Comparison of ENCODE assay signal across 26 cellular contexts in genomic region chr11:24181395-24182047, GRCh38.
"Had no signal": no experiment of that assay in that cellular context is flagged by ENCODE, and none has a peak within 500 bp of the region (broad histone marks: within the 10 kb centered on the region; RNA-seq: fewer than 3 reads in every experiment).

No MANE protein-coding gene starts in this region.

- DNase-seq: activated B cell treated with CpG ODN at 0.5 μM for 24 hours; activated CD4-positive, alpha-beta memory T cell treated with anti-CD3 and anti-CD28 coated beads for 36 hours; activated CD4-positive, alpha-beta T cell treated with anti-CD3 and anti-CD28 coated beads for 1 hour; activated CD4-positive, alpha-beta T cell treated with anti-CD3 and anti-CD28 coated beads, Interleukin-2, amount 10 ng/mL, durations not matched to agents 7 days and 5 days; activated gamma-delta T cell treated with Interleukin-2 at 50 U/mL for 16 hours; activated naive CD4-positive, alpha-beta T cell treated with anti-CD3 and anti-CD28 coated beads, Interleukin-2, amount 10 ng/mL, durations not matched to agents 7 days and 5 days; activated naive CD8-positive, alpha-beta T cell treated with anti-CD3 and anti-CD28 coated beads for 36 hours; activated T-cell treated with anti-CD3 and anti-CD28 coated beads for 4 hours; activated T-cell treated with anti-CD3 and anti-CD28 coated beads, Interleukin-2, amount 50 U/mL, for 72 hours; brain microvascular endothelial cell; MG63; NCI-H1105 treated with DMSO at 0.1 percent for 48 hours; NCI-H1930; NCI-H2171 treated with DMSO at 0.1 percent for 48 hours; NCI-H510A treated with DMSO at 0.1 percent for 48 hours; NK-92 treated with Interleukin-12 subunit alpha and Interleukin-12 subunit beta, amount 100 ng/mL, for 24 hours; Peyer's patch; Right ventricle myocardium superior; SJCRH30; SW 1271 had no signal

- H3K4me3 Mint-ChIP-seq: activated B cell treated with CpG ODN at 0.5 μM for 24 hours; activated CD4-positive, alpha-beta memory T cell treated with anti-CD3 and anti-CD28 coated beads for 36 hours; activated CD4-positive, alpha-beta T cell treated with anti-CD3 and anti-CD28 coated beads, Interleukin-2, amount 10 ng/mL, durations not matched to agents 7 days and 5 days; activated naive CD4-positive, alpha-beta T cell treated with anti-CD3 and anti-CD28 coated beads, Interleukin-2, amount 10 ng/mL, durations not matched to agents 7 days and 5 days; activated naive CD8-positive, alpha-beta T cell treated with anti-CD3 and anti-CD28 coated beads for 36 hours; activated T-cell treated with anti-CD3 and anti-CD28 coated beads, Interleukin-2, amount 50 U/mL, for 72 hours had no signal

- H3K36me3 ChIP-seq: brain microvascular endothelial cell, cardiac muscle cell, MG63, Peyer's patch, SJCRH30 had no signal

- H3K4me3 ChIP-seq: cardiac muscle cell, MG63, Peyer's patch, SJCRH30 had no signal

- H3K27ac ChIP-seq: brain microvascular endothelial cell, cardiac muscle cell, KMS-11, Peyer's patch, RWPE1, SJCRH30 had no signal

- H3K27me3 Mint-ChIP-seq: activated B cell treated with CpG ODN at 0.5 μM for 24 hours; activated CD4-positive, alpha-beta memory T cell treated with anti-CD3 and anti-CD28 coated beads for 36 hours; activated CD4-positive, alpha-beta T cell treated with anti-CD3 and anti-CD28 coated beads, Interleukin-2, amount 10 ng/mL, durations not matched to agents 7 days and 5 days; activated naive CD4-positive, alpha-beta T cell treated with anti-CD3 and anti-CD28 coated beads, Interleukin-2, amount 10 ng/mL, durations not matched to agents 7 days and 5 days; activated naive CD8-positive, alpha-beta T cell treated with anti-CD3 and anti-CD28 coated beads for 36 hours had no signal

- H3K9me3 ChIP-seq: MG63, Peyer's patch had no signal

- FAIRE-seq: TTC549 had no signal

- H3K4me2 ChIP-seq: KMS-11 had no signal

- ATAC-seq: activated T-cell treated with anti-CD3 and anti-CD28 coated beads, Interleukin-2, amount 50 U/mL, for 72 hours; SK-N-SH treated with all-trans-retinoic acid at 6 μM for 48 hours had no signal

- H3K27ac Mint-ChIP-seq: activated B cell treated with CpG ODN at 0.5 μM for 24 hours; activated CD4-positive, alpha-beta memory T cell treated with anti-CD3 and anti-CD28 coated beads for 36 hours; activated CD4-positive, alpha-beta T cell treated with anti-CD3 and anti-CD28 coated beads, Interleukin-2, amount 10 ng/mL, durations not matched to agents 7 days and 5 days; activated naive CD4-positive, alpha-beta T cell treated with anti-CD3 and anti-CD28 coated beads, Interleukin-2, amount 10 ng/mL, durations not matched to agents 7 days and 5 days; activated naive CD8-positive, alpha-beta T cell treated with anti-CD3 and anti-CD28 coated beads for 36 hours; activated T-cell treated with anti-CD3 and anti-CD28 coated beads, Interleukin-2, amount 50 U/mL, for 72 hours; activated T-helper 2 cell treated with anti-CD3 and anti-CD28 coated beads, Interferon-gamma antibody, Interleukin-2, Interleukin-4, amounts not matched to agents 10 μg/mL and 5 μg/mL and 100 μg/mL, durations not matched to agents 14 hours and 24 hours and 36 hours had no signal

- H3K27me3 ChIP-seq: brain microvascular endothelial cell, cardiac muscle cell, MG63, Peyer's patch, SJCRH30 had no signal

- H3K36me3 Mint-ChIP-seq: activated CD4-positive, alpha-beta memory T cell treated with anti-CD3 and anti-CD28 coated beads for 36 hours; activated naive CD4-positive, alpha-beta T cell treated with anti-CD3 and anti-CD28 coated beads, Interleukin-2, amount 10 ng/mL, durations not matched to agents 7 days and 5 days; activated naive CD8-positive, alpha-beta T cell treated with anti-CD3 and anti-CD28 coated beads for 36 hours had no signal

- H3K4me1 Mint-ChIP-seq: activated B cell treated with CpG ODN at 0.5 μM for 24 hours; activated CD4-positive, alpha-beta T cell treated with anti-CD3 and anti-CD28 coated beads, Interleukin-2, amount 10 ng/mL, durations not matched to agents 7 days and 5 days; activated naive CD4-positive, alpha-beta T cell treated with anti-CD3 and anti-CD28 coated beads, Interleukin-2, amount 10 ng/mL, durations not matched to agents 7 days and 5 days; activated naive CD8-positive, alpha-beta T cell treated with anti-CD3 and anti-CD28 coated beads for 36 hours had no signal

- H3K9ac ChIP-seq: KMS-11 had no signal

- H3K4me1 ChIP-seq: Peyer's patch, SJCRH30 had no signal
